In genomic region chr1:53769780-53770179, GRCh38 we compare ENCODE assay signal across 21 cellular contexts. TPM values are rescaled to one million over a fixed set of nuclear protein-coding genes. Genes with fewer than 3 reads are reported as not detected.
"Had no signal": no experiment of that assay in that cellular context is flagged by ENCODE, and none has a peak within 500 bp of the region (broad histone marks: within the 10 kb centered on the region; RNA-seq: fewer than 3 reads in every experiment).

No MANE protein-coding gene starts in this region.

- ATAC-seq: activated naive CD4-positive, alpha-beta T cell treated with anti-CD3 and anti-CD28 coated beads, Interleukin-2, amount 50 U/mL, for 72 hours; esophagus mucosa; gastroesophageal sphincter; heart right ventricle; sciatic nerve; stimulated activated memory B cell treated with anti-CD40 and anti-IgM and Interleukin-4, amounts not matched to agents 10 μg/mL and 1 μg/mL and 100 μg/mL, for 72 hours; WTC11 had no signal

- H3K36me3 ChIP-seq: ovary had no signal

- FAIRE-seq: colon, urothelium cell line had no signal

- DNase-seq: activated CD4-positive, alpha-beta memory T cell treated with anti-CD3 and anti-CD28 coated beads, Interleukin-2, amount 10 ng/mL, durations not matched to agents 7 days and 5 days; activated CD4-positive, alpha-beta T cell treated with anti-CD3 and anti-CD28 coated beads for 4 hours; activated CD8-positive, alpha-beta memory T cell treated with anti-CD3 and anti-CD28 coated beads, Interleukin-2, amount 50 U/mL, for 4 hours; activated gamma-delta T cell; activated T-cell treated with anti-CD3 and anti-CD28 coated beads, Interleukin-2, amount 50 U/mL, for 48 hours; heart right ventricle; midbrain; ovary; stimulated activated CD4-positive, alpha-beta T cell treated with anti-CD3 and anti-CD28 coated beads, Interleukin-12 subunit alpha, Interleukin-12 subunit beta, amount 100 ng/mL, for 4 hours; T-helper 2 cell; thyroid gland had no signal

- H3K27ac Mint-ChIP-seq: activated CD4-positive, alpha-beta memory T cell treated with anti-CD3 and anti-CD28 coated beads, Interleukin-2, amount 10 ng/mL, durations not matched to agents 7 days and 5 days; activated naive CD4-positive, alpha-beta T cell treated with anti-CD3 and anti-CD28 coated beads, Interleukin-2, amount 50 U/mL, for 72 hours; stimulated activated memory B cell treated with anti-CD40 and anti-IgM and Interleukin-4, amounts not matched to agents 10 μg/mL and 1 μg/mL and 100 μg/mL, for 72 hours; WTC11 had no signal

- H3K27me3 ChIP-seq: gastroesophageal sphincter, heart right ventricle, ovary, thyroid gland had no signal

- H3K9me3 ChIP-seq: gastroesophageal sphincter, heart right ventricle, ovary, thyroid gland had no signal

- H3K4me3 Mint-ChIP-seq: activated CD4-positive, alpha-beta memory T cell treated with anti-CD3 and anti-CD28 coated beads, Interleukin-2, amount 10 ng/mL, durations not matched to agents 7 days and 5 days; neural crest cell; stimulated activated memory B cell treated with anti-CD40 and anti-IgM and Interleukin-4, amounts not matched to agents 10 μg/mL and 1 μg/mL and 100 μg/mL, for 72 hours; WTC11 had no signal

- H3K4me3 ChIP-seq: gastroesophageal sphincter, heart right ventricle, lung, ovary, thyroid gland had no signal

- H3K9me3 Mint-ChIP-seq: activated CD4-positive, alpha-beta memory T cell treated with anti-CD3 and anti-CD28 coated beads, Interleukin-2, amount 10 ng/mL, durations not matched to agents 7 days and 5 days; activated naive CD4-positive, alpha-beta T cell treated with anti-CD3 and anti-CD28 coated beads, Interleukin-2, amount 50 U/mL, for 72 hours; neural crest cell; stimulated activated memory B cell treated with anti-CD40 and anti-IgM and Interleukin-4, amounts not matched to agents 10 μg/mL and 1 μg/mL and 100 μg/mL, for 72 hours; WTC11 had no signal

- H3K27me3 Mint-ChIP-seq: activated CD4-positive, alpha-beta memory T cell treated with anti-CD3 and anti-CD28 coated beads, Interleukin-2, amount 10 ng/mL, durations not matched to agents 7 days and 5 days; stimulated activated memory B cell treated with anti-CD40 and anti-IgM and Interleukin-4, amounts not matched to agents 10 μg/mL and 1 μg/mL and 100 μg/mL, for 72 hours had no signal

- H3K4me1 ChIP-seq: gastroesophageal sphincter, thyroid gland had no signal

- H3K27ac ChIP-seq: gastroesophageal sphincter, heart right ventricle, ovary, thyroid gland had no signal

- H3K4me1 Mint-ChIP-seq: stimulated activated memory B cell treated with anti-CD40 and anti-IgM and Interleukin-4, amounts not matched to agents 10 μg/mL and 1 μg/mL and 100 μg/mL, for 72 hours; WTC11 had no signal

RNA-seq across cellular contexts. Expression of gene GLIS1, which starts 30.8 kb away (rescaled TPM):
- total RNA-seq: activated CD4-positive, alpha-beta memory T cell treated with anti-CD3 and anti-CD28 coated beads, Interleukin-2, amount 10 ng/mL, durations not matched to agents 7 days and 5 days; activated naive CD4-positive, alpha-beta T cell treated with anti-CD3 and anti-CD28 coated beads, Interleukin-2, amount 50 U/mL, for 72 hours; neural crest cell had no signal
